16 cellular contexts compared by ENCODE assay signal in the genomic region with DNA sequence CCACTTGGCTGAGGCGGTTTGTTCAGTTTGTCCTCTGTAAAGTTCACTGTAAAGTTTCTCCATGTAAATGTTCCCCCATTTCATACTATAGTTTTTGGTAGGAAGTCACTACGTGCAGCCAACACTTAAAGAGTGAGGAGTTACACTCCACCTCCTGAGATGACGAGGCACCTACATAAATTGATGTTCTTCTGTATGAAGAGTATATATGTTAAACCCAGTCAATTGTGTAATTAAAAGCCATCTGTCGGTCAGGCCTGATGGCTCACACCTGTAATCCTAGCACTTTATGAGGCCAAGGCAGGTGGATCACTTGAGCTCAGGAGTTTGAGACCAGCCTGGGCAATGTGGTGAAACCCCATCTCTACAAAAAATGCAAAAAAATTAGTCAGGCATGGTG.
"Had no signal": no experiment of that assay in that cellular context is flagged by ENCODE, and none has a peak within 500 bp of the region (broad histone marks: within the 10 kb centered on the region; RNA-seq: fewer than 3 reads in every experiment).

No MANE protein-coding gene starts in this region.

- H3K4me3 ChIP-seq: colonic mucosa, esophagus squamous epithelium, right atrium auricular region, skin epidermis had no signal

- H3K4me3 Mint-ChIP-seq: activated naive CD4-positive, alpha-beta T cell treated with anti-CD3 and anti-CD28 coated beads, Interleukin-2, amount 50 U/mL, for 24 hours; naive thymus-derived CD8-positive, alpha-beta T cell; WTC11 had no signal

- H3K4me1 ChIP-seq: colonic mucosa, right atrium auricular region had no signal

- DNase-seq: activated CD4-positive, alpha-beta T cell treated with anti-CD3 and anti-CD28 coated beads, Interleukin-2, amount 50 U/mL, for 1 hour; activated T-cell treated with anti-CD3 and anti-CD28 coated beads for 4 hours; caudate nucleus; colonic mucosa; esophagus squamous epithelium; foreskin fibroblast; head of caudate nucleus; mammary epithelial cell; naive thymus-derived CD8-positive, alpha-beta T cell; nucleus accumbens had no signal

- H3K27me3 ChIP-seq: colonic mucosa, esophagus squamous epithelium, right atrium auricular region had no signal

- H3K9me3 Mint-ChIP-seq: activated naive CD4-positive, alpha-beta T cell treated with anti-CD3 and anti-CD28 coated beads, Interleukin-2, amount 50 U/mL, for 24 hours; naive thymus-derived CD8-positive, alpha-beta T cell; WTC11 had no signal

- FAIRE-seq: urothelium cell line had no signal

- H3K27ac Mint-ChIP-seq: activated naive CD4-positive, alpha-beta T cell treated with anti-CD3 and anti-CD28 coated beads, Interleukin-2, amount 50 U/mL, for 24 hours; naive thymus-derived CD8-positive, alpha-beta T cell; WTC11 had no signal

- ATAC-seq: left lobe of liver; naive thymus-derived CD8-positive, alpha-beta T cell; WTC11 had no signal

- H3K36me3 ChIP-seq: colonic mucosa, right atrium auricular region had no signal

- H3K36me3 Mint-ChIP-seq: WTC11 had no signal

- H3K27ac ChIP-seq: colonic mucosa, esophagus squamous epithelium, right atrium auricular region, skin epidermis had no signal

- H3K27me3 Mint-ChIP-seq: activated naive CD4-positive, alpha-beta T cell treated with anti-CD3 and anti-CD28 coated beads, Interleukin-2, amount 50 U/mL, for 24 hours; naive thymus-derived CD8-positive, alpha-beta T cell had no signal

- H3K9me3 ChIP-seq: colonic mucosa, esophagus squamous epithelium, right atrium auricular region had no signal
